Comparison of ENCODE assay signal across 37 cellular contexts in the genomic region with DNA sequence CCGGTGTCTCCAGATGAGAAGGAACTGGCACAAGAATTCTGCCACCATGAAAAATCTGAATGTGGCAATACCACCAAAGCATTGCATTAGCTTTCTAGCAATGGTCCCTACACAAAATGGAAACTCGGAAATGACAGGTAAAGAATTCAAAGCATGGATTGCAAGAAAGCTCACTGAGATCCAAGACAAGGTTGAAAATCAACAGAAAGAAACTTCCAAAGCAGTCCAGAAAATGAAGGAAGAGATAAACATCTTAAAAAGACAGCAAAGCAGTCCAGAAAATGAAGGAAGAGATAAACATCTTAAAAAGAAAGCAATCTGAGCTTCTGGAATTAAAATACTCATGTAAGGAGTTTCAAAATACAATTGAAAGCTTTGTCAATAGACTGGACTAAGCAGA. TPM values are rescaled to one million over a fixed set of nuclear protein-coding genes. Genes with fewer than 3 reads are reported as not detected.
"Had no signal": no experiment of that assay in that cellular context is flagged by ENCODE, and none has a peak within 500 bp of the region (broad histone marks: within the 10 kb centered on the region; RNA-seq: fewer than 3 reads in every experiment).

No MANE protein-coding gene starts in this region.

- H3K36me3 ChIP-seq: MG63 had no signal

- H3K27ac ChIP-seq: KMS-11 had no signal

- H3K4me3 ChIP-seq: MG63 had no signal

- H3K4me2 ChIP-seq: KMS-11 had no signal

- H3K9ac ChIP-seq: KMS-11 had no signal

- DNase-seq: Kasumi-1, MG63, MM.1S, MV-4-11, NCI-H1048, NCI-H1092, NCI-H1092 treated with DMSO at 0.1 percent for 48 hours, NCI-H1105, NCI-H1105 treated with DMSO at 0.1 percent for 48 hours, NCI-H1417, NCI-H1417 treated with DMSO at 0.1 percent for 48 hours, NCI-H1436, NCI-H1436 treated with DMSO at 0.1 percent for 48 hours, NCI-H146, NCI-H1694, NCI-H1694 treated with DMSO at 0.1 percent for 48 hours, NCI-H187, NCI-H187 treated with DMSO at 0.1 percent for 48 hours, NCI-H1930, NCI-H2029, NCI-H2029 treated with DMSO at 0.1 percent for 48 hours, NCI-H2081, NCI-H2081 treated with DMSO at 0.1 percent for 48 hours, NCI-H2107, NCI-H2171, NCI-H2171 treated with DMSO at 0.1 percent for 48 hours, NCI-H2227 treated with DMSO at 0.1 percent for 48 hours, NCI-H226, NCI-H345, NCI-H446, NCI-H446 treated with DMSO at 0.1 percent for 48 hours, NCI-H510A had no signal

RNA-seq across cellular contexts. Expression of a gene that starts 16.8 kb away (rescaled TPM):
- total RNA-seq: LHCN-M2, M059J, MCF 10A, NCI-H460 had no signal
